17 cellular contexts compared by ENCODE assay signal in genomic region chr2:37526856-37527255, GRCh38.
DNase-seq lines count a peak whose midpoint lies in the region; ATAC-seq and FAIRE-seq lines count a peak whose summit lies in the region.
"Had no signal": no experiment of that assay in that cellular context is flagged by ENCODE, and none has a peak within 500 bp of the region (broad histone marks: within the 10 kb centered on the region; RNA-seq: fewer than 3 reads in every experiment).

No MANE protein-coding gene starts in this region.

- no peak for FAIRE-seq in small intestine (lab: Jason Lieb, UNC)
- FAIRE-seq: A549 had no signal

- peak; percentile 21 for ATAC-seq in memory B cell (ENCODE audit: low read depth)
- ATAC-seq in activated CD4-positive, CD25-positive, alpha-beta regulatory T cell treated with anti-CD3 and anti-CD28 coated beads, Interleukin-2, amount 50 U/mL, for 24 hours, result no peak

- H3K4me1 ChIP-seq in stomach smooth muscle (ENCODE audit: control insufficient read depth, insufficient read depth, low read length), result peaks cover 28% of the 10 kb centered on the region
- no peaks in the 10 kb centered on the region for H3K4me1 ChIP-seq in small intestine (ENCODE audit: control insufficient read depth in 2 of 2, insufficient read depth in 1 of 2, low read depth in 1 of 2, low read length in 1 of 2)
- H3K4me1 ChIP-seq: A549 had no signal

- peak overlapping the region; percentile 89 for H3K27ac Mint-ChIP-seq in memory B cell
- H3K27ac Mint-ChIP-seq: CD4-positive, alpha-beta memory T cell had no signal

- H3K4me1 Mint-ChIP-seq in memory B cell, result peaks cover 8% of the 10 kb centered on the region

- H3K36me3 ChIP-seq in stomach smooth muscle (ENCODE audit: control insufficient read depth in 2 of 2, insufficient read depth in 2 of 2, low read length in 2 of 2) (no peaks in the 10 kb centered on the region), small intestine (ENCODE audit: control insufficient read depth in 2 of 2, insufficient read depth in 2 of 2, low read length in 2 of 2) (no peaks in the 10 kb centered on the region)

- no peaks in the 10 kb centered on the region for H3K27me3 ChIP-seq in stomach smooth muscle (ENCODE audit: control insufficient read depth in 1 of 2, insufficient read depth in 2 of 2, low read length in 2 of 2)
- H3K27me3 ChIP-seq in small intestine (ENCODE audit: control insufficient read depth in 2 of 2, insufficient read depth in 2 of 2, low read length in 2 of 2), result no peaks in the 10 kb centered on the region

- DNase-seq in DMS53 (lab: John Stamatoyannopoulos, UW) (peak; percentile 39), DMS53 treated with DMSO at 0.1 percent for 48 hours (lab: John Stamatoyannopoulos, UW; ENCODE audit: unreplicated experiment) (no peak), memory B cell (ENCODE audit: low spot score in 2 of 2) (no peak), small intestine (no peak), activated gamma-delta T cell treated with Interleukin-2 at 50 U/mL for 16 hours (no peak)
- DNase-seq: AML-193; CD4-positive, alpha-beta memory T cell; DND-41; EL; GOT3; H7; KBM-7 had no signal

- H3K9me3 ChIP-seq in stomach smooth muscle (ENCODE audit: control insufficient read depth in 2 of 2, low read length in 2 of 2) (no peaks in the 10 kb centered on the region), small intestine (ENCODE audit: control insufficient read depth, low read depth) (no peaks in the 10 kb centered on the region)
- H3K9me3 ChIP-seq: A549 had no signal

- no peaks in the 10 kb centered on the region for H3K9me3 Mint-ChIP-seq in memory B cell
- H3K9me3 Mint-ChIP-seq: CD4-positive, alpha-beta memory T cell had no signal

- H3K27me3 Mint-ChIP-seq in memory B cell, result no peaks in the 10 kb centered on the region
- H3K27me3 Mint-ChIP-seq: CD4-positive, alpha-beta memory T cell had no signal

- no peaks in the 10 kb centered on the region for H3K36me3 Mint-ChIP-seq in memory B cell
- H3K36me3 Mint-ChIP-seq: CD4-positive, alpha-beta memory T cell had no signal

- H3K4me3 ChIP-seq in stomach smooth muscle (ENCODE audit: low read length in 2 of 2) (no peak overlapping the region), small intestine (ENCODE audit: low read depth in 1 of 2, low read length in 2 of 2) (no peak overlapping the region)
- H3K4me3 ChIP-seq: A549 had no signal

- H3K27ac ChIP-seq in stomach smooth muscle (ENCODE audit: low read length), result peak overlapping the region; percentile 0
- no peak overlapping the region for H3K27ac ChIP-seq in small intestine (ENCODE audit: low read depth in 1 of 2, low read length in 1 of 2)
- H3K27ac ChIP-seq: 22Rv1, A549, C4-2B had no signal

- H3K9ac ChIP-seq in stomach smooth muscle (ENCODE audit: low read length in 2 of 2), result no peak overlapping the region

- no peak overlapping the region for H3K4me3 Mint-ChIP-seq in memory B cell
- H3K4me3 Mint-ChIP-seq: CD4-positive, alpha-beta memory T cell had no signal
